ENCODE assay signal across 22 cellular contexts in genomic region chr15:79433610-79434009, GRCh38. TPM values are rescaled to one million over a fixed set of nuclear protein-coding genes. Genes with fewer than 3 reads are reported as not detected.
DNase-seq lines count a peak whose midpoint lies in the region; ATAC-seq and TF ChIP-seq lines count a peak whose summit lies in the region.
"Had no signal": no experiment of that assay in that cellular context is flagged by ENCODE, and none has a peak within 500 bp of the region (broad histone marks: within the 10 kb centered on the region; RNA-seq: fewer than 3 reads in every experiment).

No MANE protein-coding gene starts in this region.

- H3K27ac ChIP-seq in neural cell (ENCODE audit: low read length): no peak overlapping the region
- H3K27ac ChIP-seq: C4-2B, cardiac muscle cell, foreskin keratinocyte, prostate gland, upper lobe of right lung had no signal

- CTCF ChIA-PET in activated CD8-positive, alpha-beta T cell treated with anti-CD3 and anti-CD28 coated beads for 36 hours (lab: Charles Lee): no interaction called here

- TF ChIP-seq CTCF in neural cell (IDR thresholded peaks at IDR 0.05; ENCODE audit: poor library complexity, severe bottlenecking): peak; percentile 47
- TF ChIP-seq CTCF in activated CD8-positive, alpha-beta T cell treated with anti-CD3 and anti-CD28 coated beads for 36 hours (IDR thresholded peaks at IDR 0.05): no peak

- H3K9ac ChIP-seq in neural cell (ENCODE audit: low read length): no peak overlapping the region

- no peak for ATAC-seq in activated CD8-positive, alpha-beta T cell treated with anti-CD3 and anti-CD28 coated beads for 36 hours
- ATAC-seq in HG02588 (IDR thresholded peaks at IDR 0.05; ENCODE audit: unreplicated experiment): no peak
- ATAC-seq: activated T-cell treated with anti-CD3 and anti-CD28 coated beads, Interleukin-2, amount 50 U/mL, for 72 hours; foreskin keratinocyte; upper lobe of right lung had no signal

- H4K20me1 ChIP-seq in neural cell (ENCODE audit: insufficient read depth): no peaks in the 10 kb centered on the region

- peaks cover 46% of the 10 kb centered on the region for H3K27me3 Mint-ChIP-seq in activated CD8-positive, alpha-beta T cell treated with anti-CD3 and anti-CD28 coated beads for 36 hours
- peaks cover 57% of the 10 kb centered on the region for H3K27me3 Mint-ChIP-seq in activated T-helper 2 cell treated with anti-CD3 and anti-CD28 coated beads, Interferon-gamma antibody, Interleukin-2, Interleukin-4, amounts not matched to agents 10 μg/mL and 5 μg/mL and 100 μg/mL, durations not matched to agents 14 hours and 24 hours and 36 hours (ENCODE audit: low read depth)

- TF ChIP-seq RAD21 in neural cell (conservative IDR thresholded peaks at IDR 0.05): peak; percentile 29

- DNase-seq in NCI-H1417 (lab: John Stamatoyannopoulos, UW) (peak in 2 of 3 experiments; percentile 57 to 87), NCI-H1417 treated with DMSO at 0.1 percent for 48 hours (lab: John Stamatoyannopoulos, UW) (no peak), NCI-H146 (lab: John Stamatoyannopoulos, UW) (peak; percentile 83), cerebellum (ENCODE audit: low spot score) (peak; percentile 60)
- DNase-seq in activated CD8-positive, alpha-beta T cell treated with anti-CD3 and anti-CD28 coated beads for 36 hours: no peak
- DNase-seq in activated T-helper 2 cell treated with anti-CD3 and anti-CD28 coated beads, Interferon-gamma antibody, Interleukin-2, Interleukin-4, amounts not matched to agents 10 μg/mL and 5 μg/mL and 100 μg/mL, durations not matched to agents 14 hours and 24 hours and 36 hours (ENCODE audit: low spot score): no peak
- DNase-seq: 8988T; activated CD4-positive, alpha-beta memory T cell treated with anti-CD3 and anti-CD28 coated beads for 36 hours; activated naive CD8-positive, alpha-beta T cell treated with anti-CD3 and anti-CD28 coated beads, Interleukin-2, amount 10 ng/mL, durations not matched to agents 7 days and 5 days; activated T-cell treated with anti-CD3 and anti-CD28 coated beads, Interleukin-2, amount 50 U/mL, for 72 hours; DMS79 treated with DMSO at 0.1 percent for 48 hours; foreskin keratinocyte; Kasumi-1; NCI-H1436; NCI-H774; upper lobe of right lung had no signal

- no peaks in the 10 kb centered on the region for H3K9me3 Mint-ChIP-seq in activated CD8-positive, alpha-beta T cell treated with anti-CD3 and anti-CD28 coated beads for 36 hours
- peaks cover 8% of the 10 kb centered on the region for H3K9me3 Mint-ChIP-seq in activated T-helper 2 cell treated with anti-CD3 and anti-CD28 coated beads, Interferon-gamma antibody, Interleukin-2, Interleukin-4, amounts not matched to agents 10 μg/mL and 5 μg/mL and 100 μg/mL, durations not matched to agents 14 hours and 24 hours and 36 hours
- H3K9me3 Mint-ChIP-seq: activated CD4-positive, alpha-beta memory T cell treated with anti-CD3 and anti-CD28 coated beads for 36 hours; activated naive CD8-positive, alpha-beta T cell treated with anti-CD3 and anti-CD28 coated beads, Interleukin-2, amount 10 ng/mL, durations not matched to agents 7 days and 5 days had no signal

- H3K79me2 ChIP-seq in neural cell (replicated peaks; ENCODE audit: insufficient read depth, low read length): no peaks in the 10 kb centered on the region

- H3K4me1 Mint-ChIP-seq in activated CD8-positive, alpha-beta T cell treated with anti-CD3 and anti-CD28 coated beads for 36 hours (ENCODE audit: low read depth): peaks cover 5% of the 10 kb centered on the region
- no peaks in the 10 kb centered on the region for H3K4me1 Mint-ChIP-seq in activated T-helper 2 cell treated with anti-CD3 and anti-CD28 coated beads, Interferon-gamma antibody, Interleukin-2, Interleukin-4, amounts not matched to agents 10 μg/mL and 5 μg/mL and 100 μg/mL, durations not matched to agents 14 hours and 24 hours and 36 hours (ENCODE audit: low read depth)

- no peak overlapping the region for H3K4me3 Mint-ChIP-seq in activated CD8-positive, alpha-beta T cell treated with anti-CD3 and anti-CD28 coated beads for 36 hours
- no peak overlapping the region for H3K4me3 Mint-ChIP-seq in activated T-helper 2 cell treated with anti-CD3 and anti-CD28 coated beads, Interferon-gamma antibody, Interleukin-2, Interleukin-4, amounts not matched to agents 10 μg/mL and 5 μg/mL and 100 μg/mL, durations not matched to agents 14 hours and 24 hours and 36 hours (ENCODE audit: low read depth)
- H3K4me3 Mint-ChIP-seq: activated CD4-positive, alpha-beta memory T cell treated with anti-CD3 and anti-CD28 coated beads for 36 hours; activated naive CD8-positive, alpha-beta T cell treated with anti-CD3 and anti-CD28 coated beads, Interleukin-2, amount 10 ng/mL, durations not matched to agents 7 days and 5 days; stimulated activated naive CD8-positive, alpha-beta T cell treated with anti-CD3 and anti-CD28 coated beads, Interleukin-15, Interleukin-2, amounts not matched to agents 100 ng/mL and 50 ng/mL, for 24 hours had no signal

- POLR2A ChIA-PET in activated CD8-positive, alpha-beta T cell treated with anti-CD3 and anti-CD28 coated beads for 36 hours (lab: Charles Lee): no interaction called here

- no peak overlapping the region for H2AFZ ChIP-seq in neural cell (ENCODE audit: low read depth, low read length)

- no peak overlapping the region for H3K4me2 ChIP-seq in neural cell (ENCODE audit: low read length)

- H3K9me2 ChIP-seq in neural cell (ENCODE audit: insufficient read depth, low read length): no peaks in the 10 kb centered on the region

- H3K27ac Mint-ChIP-seq in activated CD8-positive, alpha-beta T cell treated with anti-CD3 and anti-CD28 coated beads for 36 hours: no peak overlapping the region
- H3K27ac Mint-ChIP-seq in activated T-helper 2 cell treated with anti-CD3 and anti-CD28 coated beads, Interferon-gamma antibody, Interleukin-2, Interleukin-4, amounts not matched to agents 10 μg/mL and 5 μg/mL and 100 μg/mL, durations not matched to agents 14 hours and 24 hours and 36 hours: no peak overlapping the region
- H3K27ac Mint-ChIP-seq: activated CD4-positive, alpha-beta memory T cell treated with anti-CD3 and anti-CD28 coated beads for 36 hours; activated naive CD8-positive, alpha-beta T cell treated with anti-CD3 and anti-CD28 coated beads, Interleukin-2, amount 10 ng/mL, durations not matched to agents 7 days and 5 days; activated T-cell treated with anti-CD3 and anti-CD28 coated beads, Interleukin-2, amount 50 U/mL, for 72 hours; stimulated activated naive CD8-positive, alpha-beta T cell treated with anti-CD3 and anti-CD28 coated beads, Interleukin-15, Interleukin-2, amounts not matched to agents 100 ng/mL and 50 ng/mL, for 24 hours had no signal

- H3K36me3 ChIP-seq in neural cell (ENCODE audit: insufficient read depth, low read length): no peaks in the 10 kb centered on the region
- H3K36me3 ChIP-seq: cardiac muscle cell, prostate gland, upper lobe of right lung had no signal

- peaks cover 61% of the 10 kb centered on the region for H3K27me3 ChIP-seq in neural cell (ENCODE audit: insufficient read depth, low read depth, low read length)

- no peak for TF ChIP-seq EP300 in neural cell (conservative IDR thresholded peaks at IDR 0.05; ENCODE audit: poor library complexity, severe bottlenecking)

- intact Hi-C loops in activated CD8-positive, alpha-beta T cell treated with anti-CD3 and anti-CD28 coated beads for 36 hours (cut with micrococcal nuclease): no loop called here
- intact Hi-C loops in activated T-helper 2 cell treated with anti-CD3 and anti-CD28 coated beads, Interferon-gamma antibody, Interleukin-2, Interleukin-4, amounts not matched to agents 10 μg/mL and 5 μg/mL and 100 μg/mL, durations not matched to agents 14 hours and 24 hours and 36 hours (cut with micrococcal nuclease): loop anchor here (10.0 kb wide), 1 partner anchor 339 kb away; the partner anchor contains the start of gene RASGRF1

- H3K4me3 ChIP-seq in neural cell (ENCODE audit: low read length): peak overlapping the region; percentile 90
- H3K4me3 ChIP-seq: prostate gland, upper lobe of right lung had no signal

- H3F3A ChIP-seq in neural cell (ENCODE audit: insufficient read depth, low read length, poor library complexity, severe bottlenecking): peaks cover 6% of the 10 kb centered on the region

- H3K36me3 Mint-ChIP-seq in activated CD8-positive, alpha-beta T cell treated with anti-CD3 and anti-CD28 coated beads for 36 hours (ENCODE audit: low read depth): no peaks in the 10 kb centered on the region
- no peaks in the 10 kb centered on the region for H3K36me3 Mint-ChIP-seq in activated T-helper 2 cell treated with anti-CD3 and anti-CD28 coated beads, Interferon-gamma antibody, Interleukin-2, Interleukin-4, amounts not matched to agents 10 μg/mL and 5 μg/mL and 100 μg/mL, durations not matched to agents 14 hours and 24 hours and 36 hours (ENCODE audit: low read depth)
- H3K36me3 Mint-ChIP-seq: activated CD4-positive, alpha-beta memory T cell treated with anti-CD3 and anti-CD28 coated beads for 36 hours had no signal

- no peaks in the 10 kb centered on the region for H3K9me3 ChIP-seq in neural cell (ENCODE audit: low read length)
- H3K9me3 ChIP-seq: prostate gland, upper lobe of right lung had no signal

TF ChIP-seq in neural cell, 6 proteins besides CTCF, POLR2A, EP300 and RAD21:
- no peak for TF ChIP-seq EZH2 (IDR thresholded peaks at IDR 0.05; ENCODE audit: borderline replicate concordance, insufficient read depth, low read length, poor library complexity, severe bottlenecking)
- peak; percentile 24 for TF ChIP-seq SMC3 (conservative IDR thresholded peaks at IDR 0.05; ENCODE audit: poor library complexity)
- TF ChIP-seq MXI1 (conservative IDR thresholded peaks at IDR 0.05; ENCODE audit: poor library complexity, severe bottlenecking): no peak
- no peak for TF ChIP-seq POLR2AphosphoS5 (IDR thresholded peaks at IDR 0.05)

RNA-seq across cellular contexts. Expression of gene MINAR1, which starts 1.5 kb away (rescaled TPM):
- 17.7 TPM for total RNA-seq in cerebellum
- 2.7 and 3.1 TPM in 2 replicates for polyA plus RNA-seq in neural cell
- polyA minus RNA-seq in neural cell: 9.3 and 11.8 TPM in 2 replicates
- total RNA-seq in activated CD8-positive, alpha-beta T cell treated with anti-CD3 and anti-CD28 coated beads for 36 hours: under 1 TPM; 0.45 TPM
- total RNA-seq in activated T-helper 2 cell treated with anti-CD3 and anti-CD28 coated beads, Interferon-gamma antibody, Interleukin-2, Interleukin-4, amounts not matched to agents 10 μg/mL and 5 μg/mL and 100 μg/mL, durations not matched to agents 14 hours and 24 hours and 36 hours: 0.55 and 0.67 TPM in 2 replicates

Comparison
In these comparisons a context has a peak if more than half of its experiments do, and no peak if none do; other contexts are left out.
1. DNase-seq: peak in NCI-H1417 (2 of 3), NCI-H146 (single experiment) and cerebellum (single experiment); none in NCI-H1417 treated with DMSO at 0.1 percent for 48 hours (single experiment), activated CD8-positive, alpha-beta T cell treated with anti-CD3 and anti-CD28 coated beads for 36 hours (single experiment) and activated T-helper 2 cell treated with anti-CD3 and anti-CD28 coated beads, Interferon-gamma antibody, Interleukin-2, Interleukin-4, amounts not matched to agents 10 μg/mL and 5 μg/mL and 100 μg/mL, durations not matched to agents 14 hours and 24 hours and 36 hours (single experiment).
2. RNA of gene MINAR1, which starts 1.5 kb away (total RNA-seq): 17.7 TPM in cerebellum (single experiment); 0.55 to 0.67 TPM in activated T-helper 2 cell treated with anti-CD3 and anti-CD28 coated beads, Interferon-gamma antibody, Interleukin-2, Interleukin-4, amounts not matched to agents 10 μg/mL and 5 μg/mL and 100 μg/mL, durations not matched to agents 14 hours and 24 hours and 36 hours and 0.45 TPM in activated CD8-positive, alpha-beta T cell treated with anti-CD3 and anti-CD28 coated beads for 36 hours; every median in the first group is over 10 times any median in the second.